ENCODE assay signal across 1 cellular context in the genomic region with DNA sequence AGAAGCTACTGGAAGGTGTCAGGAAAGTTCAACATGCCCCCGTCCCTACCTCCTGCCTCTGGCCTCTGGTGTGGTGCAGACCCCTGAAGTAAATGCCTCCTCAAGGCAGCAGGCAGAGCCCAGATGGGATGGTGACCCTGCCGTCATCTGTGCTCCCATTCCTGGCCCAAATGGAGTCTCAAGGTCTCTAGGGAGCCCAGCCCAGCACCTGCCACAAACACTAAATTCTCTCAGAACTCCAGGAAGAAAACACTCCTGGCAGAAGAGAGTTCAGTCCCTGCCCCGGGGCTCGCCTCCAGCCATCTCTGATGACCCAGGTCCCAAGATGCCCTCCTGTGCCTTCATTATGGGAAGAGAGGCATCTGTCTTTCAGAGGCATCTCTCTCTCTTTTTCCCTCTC.
TF ChIP-seq lines count a peak whose summit lies in the region.

No MANE protein-coding gene starts in this region.

TF ChIP-seq in WTC11, 78 proteins besides CTCF, POLR2A, EP300 and RAD21 (continued from another document):
- TF ChIP-seq, protein P1, sequence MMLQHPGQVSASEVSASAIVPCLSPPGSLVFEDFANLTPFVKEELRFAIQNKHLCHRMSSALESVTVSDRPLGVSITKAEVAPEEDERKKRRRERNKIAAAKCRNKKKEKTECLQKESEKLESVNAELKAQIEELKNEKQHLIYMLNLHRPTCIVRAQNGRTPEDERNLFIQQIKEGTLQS (CRISPR knock-in tag; conservative IDR thresholded peaks at IDR 0.05), result no peak
- TF ChIP-seq, protein P2, sequence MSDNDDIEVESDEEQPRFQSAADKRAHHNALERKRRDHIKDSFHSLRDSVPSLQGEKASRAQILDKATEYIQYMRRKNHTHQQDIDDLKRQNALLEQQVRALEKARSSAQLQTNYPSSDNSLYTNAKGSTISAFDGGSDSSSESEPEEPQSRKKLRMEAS (CRISPR knock-in tag; IDR thresholded peaks at IDR 0.05), result no peak
- TF ChIP-seq SMAD3 (CRISPR knock-in tag; IDR thresholded peaks at IDR 0.05; ENCODE audit: borderline replicate concordance), result no peak
- TF ChIP-seq NFE2L1 (CRISPR knock-in tag; IDR thresholded peaks at IDR 0.05), result no peak
- TF ChIP-seq, protein P3, sequence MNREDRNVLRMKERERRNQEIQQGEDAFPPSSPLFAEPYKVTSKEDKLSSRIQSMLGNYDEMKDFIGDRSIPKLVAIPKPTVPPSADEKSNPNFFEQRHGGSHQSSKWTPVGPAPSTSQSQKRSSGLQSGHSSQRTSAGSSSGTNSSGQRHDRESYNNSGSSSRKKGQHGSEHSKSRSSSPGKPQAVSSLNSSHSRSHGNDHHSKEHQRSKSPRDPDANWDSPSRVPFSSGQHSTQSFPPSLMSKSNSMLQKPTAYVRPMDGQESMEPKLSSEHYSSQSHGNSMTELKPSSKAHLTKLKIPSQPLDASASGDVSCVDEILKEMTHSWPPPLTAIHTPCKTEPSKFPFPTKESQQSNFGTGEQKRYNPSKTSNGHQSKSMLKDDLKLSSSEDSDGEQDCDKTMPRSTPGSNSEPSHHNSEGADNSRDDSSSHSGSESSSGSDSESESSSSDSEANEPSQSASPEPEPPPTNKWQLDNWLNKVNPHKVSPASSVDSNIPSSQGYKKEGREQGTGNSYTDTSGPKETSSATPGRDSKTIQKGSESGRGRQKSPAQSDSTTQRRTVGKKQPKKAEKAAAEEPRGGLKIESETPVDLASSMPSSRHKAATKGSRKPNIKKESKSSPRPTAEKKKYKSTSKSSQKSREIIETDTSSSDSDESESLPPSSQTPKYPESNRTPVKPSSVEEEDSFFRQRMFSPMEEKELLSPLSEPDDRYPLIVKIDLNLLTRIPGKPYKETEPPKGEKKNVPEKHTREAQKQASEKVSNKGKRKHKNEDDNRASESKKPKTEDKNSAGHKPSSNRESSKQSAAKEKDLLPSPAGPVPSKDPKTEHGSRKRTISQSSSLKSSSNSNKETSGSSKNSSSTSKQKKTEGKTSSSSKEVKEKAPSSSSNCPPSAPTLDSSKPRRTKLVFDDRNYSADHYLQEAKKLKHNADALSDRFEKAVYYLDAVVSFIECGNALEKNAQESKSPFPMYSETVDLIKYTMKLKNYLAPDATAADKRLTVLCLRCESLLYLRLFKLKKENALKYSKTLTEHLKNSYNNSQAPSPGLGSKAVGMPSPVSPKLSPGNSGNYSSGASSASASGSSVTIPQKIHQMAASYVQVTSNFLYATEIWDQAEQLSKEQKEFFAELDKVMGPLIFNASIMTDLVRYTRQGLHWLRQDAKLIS (CRISPR knock-in tag; IDR thresholded peaks at IDR 0.05; ENCODE audit: borderline replicate concordance), result no peak
- TF ChIP-seq, protein P4, sequence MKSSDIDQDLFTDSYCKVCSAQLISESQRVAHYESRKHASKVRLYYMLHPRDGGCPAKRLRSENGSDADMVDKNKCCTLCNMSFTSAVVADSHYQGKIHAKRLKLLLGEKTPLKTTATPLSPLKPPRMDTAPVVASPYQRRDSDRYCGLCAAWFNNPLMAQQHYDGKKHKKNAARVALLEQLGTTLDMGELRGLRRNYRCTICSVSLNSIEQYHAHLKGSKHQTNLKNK (CRISPR knock-in tag; IDR thresholded peaks at IDR 0.05), result no peak
- no peak for TF ChIP-seq JAZF1 (CRISPR knock-in tag; IDR thresholded peaks at IDR 0.05)
